1 cellular context compared by ENCODE assay signal in genomic region chr10:33459597-33459996, GRCh38.
TF ChIP-seq lines count a peak whose summit lies in the region.

No MANE protein-coding gene starts in this region.

TF ChIP-seq in SK-N-SH, 30 proteins besides CTCF, POLR2A, EP300 and RAD21 (continued from another document):
- TF ChIP-seq REST (IDR thresholded peaks at IDR 0.05; ENCODE audit: low read depth, low read length) (no peak), GATA2 (CRISPR knock-in tag; IDR thresholded peaks at IDR 0.05) (no peak), ZBTB33 (IDR thresholded peaks at IDR 0.05; ENCODE audit: borderline replicate concordance, low read depth) (no peak), SIN3A (IDR thresholded peaks at IDR 0.05; ENCODE audit: borderline replicate concordance, low read depth, low read length) (no peak), FOXM1 (IDR thresholded peaks at IDR 0.05; ENCODE audit: low read depth) (no peak), GABPA (IDR thresholded peaks at IDR 0.05; ENCODE audit: low read depth) (no peak), FOXJ3 (CRISPR knock-in tag; IDR thresholded peaks at IDR 0.05) (no peak), RCOR1 (IDR thresholded peaks at IDR 0.05; ENCODE audit: low read length) (no peak), RFX5 (IDR thresholded peaks at IDR 0.05; ENCODE audit: low read length) (no peak), ELF1 (IDR thresholded peaks at IDR 0.05) (no peak), NRF1 (IDR thresholded peaks at IDR 0.05; ENCODE audit: low read depth, low read length) (no peak), TCF12 (IDR thresholded peaks at IDR 0.05) (peak; percentile 69), USF2 (IDR thresholded peaks at IDR 0.05; ENCODE audit: borderline replicate concordance, low read depth, low read length) (no peak), RXRA (IDR thresholded peaks at IDR 0.05; ENCODE audit: borderline replicate concordance, low read depth) (peak; percentile 68; the same call in 1 of the 2 replicates), POLR2AphosphoS5 (IDR thresholded peaks at IDR 0.05; ENCODE audit: low read depth, low read length) (no peak; the same call in 1 of the 2 replicates), EZH2phosphoT487 (IDR thresholded peaks at IDR 0.05; ENCODE audit: borderline replicate concordance, low read depth) (no peak), TAF1 (IDR thresholded peaks at IDR 0.05; ENCODE audit: borderline replicate concordance, low read depth, low read length) (no peak), SMC3 (IDR thresholded peaks at IDR 0.05; ENCODE audit: low read depth, low read length) (no peak), FOSL2 (IDR thresholded peaks at IDR 0.05; ENCODE audit: borderline replicate concordance, low read depth) (peak; percentile 70; the same call in 1 of the 2 replicates), TEAD4 (IDR thresholded peaks at IDR 0.05; ENCODE audit: borderline replicate concordance, insufficient read depth) (peak; percentile 65; the same call in 1 of the 2 replicates), MXI1 (IDR thresholded peaks at IDR 0.05; ENCODE audit: low read depth, low read length) (no peak), MEF2A (IDR thresholded peaks at IDR 0.05; ENCODE audit: borderline replicate concordance, low read depth) (no peak), CHD2 (IDR thresholded peaks at IDR 0.05; ENCODE audit: low read length, partially characterized antibody) (no peak), NFIC (IDR thresholded peaks at IDR 0.05; ENCODE audit: borderline replicate concordance) (peak; percentile 69), JUND (IDR thresholded peaks at IDR 0.05) (peak; percentile 65)
- TF ChIP-seq, protein P1, sequence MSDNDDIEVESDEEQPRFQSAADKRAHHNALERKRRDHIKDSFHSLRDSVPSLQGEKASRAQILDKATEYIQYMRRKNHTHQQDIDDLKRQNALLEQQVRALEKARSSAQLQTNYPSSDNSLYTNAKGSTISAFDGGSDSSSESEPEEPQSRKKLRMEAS (IDR thresholded peaks at IDR 0.05; ENCODE audit: low read depth) = no peak
- TF ChIP-seq, protein P2, sequence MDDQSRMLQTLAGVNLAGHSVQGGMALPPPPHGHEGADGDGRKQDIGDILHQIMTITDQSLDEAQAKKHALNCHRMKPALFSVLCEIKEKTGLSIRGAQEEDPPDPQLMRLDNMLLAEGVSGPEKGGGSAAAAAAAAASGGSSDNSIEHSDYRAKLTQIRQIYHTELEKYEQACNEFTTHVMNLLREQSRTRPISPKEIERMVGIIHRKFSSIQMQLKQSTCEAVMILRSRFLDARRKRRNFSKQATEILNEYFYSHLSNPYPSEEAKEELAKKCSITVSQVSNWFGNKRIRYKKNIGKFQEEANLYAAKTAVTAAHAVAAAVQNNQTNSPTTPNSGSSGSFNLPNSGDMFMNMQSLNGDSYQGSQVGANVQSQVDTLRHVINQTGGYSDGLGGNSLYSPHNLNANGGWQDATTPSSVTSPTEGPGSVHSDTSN (IDR thresholded peaks at IDR 0.05) = peak; percentile 83
